14 cellular contexts compared by ENCODE assay signal in genomic region chr2:30565860-30566358, GRCh38.
DNase-seq lines count a peak whose midpoint lies in the region; ATAC-seq and TF ChIP-seq lines count a peak whose summit lies in the region.
"Had no signal": no experiment of that assay in that cellular context is flagged by ENCODE, and none has a peak within 500 bp of the region (broad histone marks: within the 10 kb centered on the region; RNA-seq: fewer than 3 reads in every experiment).

No MANE protein-coding gene starts in this region.

- no peak overlapping the region for H3K14ac ChIP-seq in mesenchymal stem cell (ENCODE audit: low read length in 2 of 2)

- peak overlapping the region; percentile 43 to 82 (median 59) for H3K27ac ChIP-seq in body of pancreas
- H3K27ac ChIP-seq in mesenchymal stem cell (ENCODE audit: low read length, poor library complexity, severe bottlenecking), result no peak overlapping the region
- H3K27ac ChIP-seq in tibial nerve, result peak overlapping the region in 3 of 4 donors; percentile 48 to 74 (median 74)
- H3K27ac ChIP-seq: right lobe of liver had no signal

- 31 to 34% methylated on average over 5 of the region's 5 CpGs for WGBS in body of pancreas, 2 donors
- 93% methylated on average over 4 of the region's 5 CpGs for WGBS in mesenchymal stem cell
- WGBS in tibial nerve, 2 donors, result 55 to 57% methylated on average over 5 of the region's 5 CpGs

- peak overlapping the region in 1 of 2 experiments; percentile 84 for H2BK12ac ChIP-seq in mesenchymal stem cell (ENCODE audit: low read length in 2 of 2)

- H3K27me3 Mint-ChIP-seq in activated T-cell treated with anti-CD3 and anti-CD28 coated beads, Interleukin-2, amount 50 U/mL, for 24 hours, result no peaks in the 10 kb centered on the region

- H3K79me1 ChIP-seq in mesenchymal stem cell (replicated peaks; ENCODE audit: low read length, poor library complexity, severe bottlenecking), result peaks cover 5% of the 10 kb centered on the region

- no peak overlapping the region for H4K8ac ChIP-seq in mesenchymal stem cell (ENCODE audit: low read length)

- H3K9me3 Mint-ChIP-seq in activated T-cell treated with anti-CD3 and anti-CD28 coated beads, Interleukin-2, amount 50 U/mL, for 24 hours, result no peaks in the 10 kb centered on the region

- no peak overlapping the region for H4K91ac ChIP-seq in mesenchymal stem cell (ENCODE audit: low read length)

- H3K4me2 ChIP-seq in mesenchymal stem cell (ENCODE audit: low read length, poor library complexity, severe bottlenecking), result no peak overlapping the region

- intact Hi-C loops in body of pancreas (cut with DNase I), result no loop called here

- no peak overlapping the region for H3K4ac ChIP-seq in mesenchymal stem cell (ENCODE audit: low read depth in 1 of 2, low read length in 2 of 2)

- ATAC-seq in body of pancreas, result peak; percentile 97
- no peak for ATAC-seq in GM19467 (IDR thresholded peaks at IDR 0.05; ENCODE audit: unreplicated experiment)
- ATAC-seq in GM18498 (IDR thresholded peaks at IDR 0.05; ENCODE audit: unreplicated experiment), result no peak
- ATAC-seq: right lobe of liver had no signal

- TF ChIP-seq CTCF in body of pancreas (IDR thresholded peaks at IDR 0.05) (no peak), tibial nerve (IDR thresholded peaks at IDR 0.05) (no peak)

- H2BK5ac ChIP-seq in mesenchymal stem cell (ENCODE audit: low read depth, low read length, poor library complexity, severe bottlenecking), result no peak overlapping the region

- H3K4me3 Mint-ChIP-seq in activated T-cell treated with anti-CD3 and anti-CD28 coated beads, Interleukin-2, amount 50 U/mL, for 24 hours, result no peak overlapping the region

- H2AK5ac ChIP-seq in mesenchymal stem cell (ENCODE audit: low read length, severe bottlenecking), result no peak overlapping the region

- H3K36me3 ChIP-seq in body of pancreas (replicated peaks in 1 of 2; ENCODE audit: insufficient read depth in 1 of 2, low read depth in 2 of 2) (no peaks in the 10 kb centered on the region), mesenchymal stem cell (ENCODE audit: control insufficient read depth in 1 of 2, insufficient read depth in 2 of 2, low read depth in 1 of 2, low read length in 2 of 2) (peaks cover 0 to 2% of the 10 kb centered on the region in 2 experiments), tibial nerve (no peaks in the 10 kb centered on the region)
- H3K36me3 ChIP-seq: right lobe of liver had no signal

- H3K27me3 ChIP-seq in body of pancreas (no peaks in the 10 kb centered on the region), mesenchymal stem cell (ENCODE audit: control insufficient read depth in 1 of 2, insufficient read depth in 1 of 2, low read length in 2 of 2) (no peaks in the 10 kb centered on the region), tibial nerve (no peaks in the 10 kb centered on the region)
- H3K27me3 ChIP-seq: right lobe of liver had no signal

- no peak for TF ChIP-seq EP300 in tibial nerve (IDR thresholded peaks at IDR 0.05)

- no peak overlapping the region for H2BK120ac ChIP-seq in mesenchymal stem cell (ENCODE audit: low read depth, low read length)

- peak overlapping the region; percentile 51 for H2AFZ ChIP-seq in mesenchymal stem cell (ENCODE audit: low read depth, low read length)

- H3K18ac ChIP-seq in mesenchymal stem cell (ENCODE audit: low read depth in 1 of 2, low read length in 2 of 2), result peak overlapping the region in 1 of 2 experiments; percentile 18

- H3K27ac Mint-ChIP-seq in activated T-cell treated with anti-CD3 and anti-CD28 coated beads, Interleukin-2, amount 50 U/mL, for 24 hours, result peak overlapping the region; percentile 73

- no peak overlapping the region for H3K4me3 ChIP-seq in body of pancreas
- H3K4me3 ChIP-seq in mesenchymal stem cell (ENCODE audit: insufficient read depth in 1 of 2, low read depth in 1 of 2, low read length in 2 of 2), result peak overlapping the region in 1 of 2 experiments; percentile 59
- no peak overlapping the region for H3K4me3 ChIP-seq in tibial nerve
- H3K4me3 ChIP-seq: right lobe of liver had no signal

- H3K36me3 Mint-ChIP-seq in activated T-cell treated with anti-CD3 and anti-CD28 coated beads, Interleukin-2, amount 50 U/mL, for 24 hours (ENCODE audit: low read depth), result peaks cover 66% of the 10 kb centered on the region

- no peak for DNase-seq in activated T-cell treated with anti-CD3 and anti-CD28 coated beads, Interleukin-2, amount 50 U/mL, for 24 hours
- no peak for DNase-seq in activated T-cell treated with anti-CD3 and anti-CD28 coated beads for 4 hours
- peak; percentile 75 to 89 (median 82) for DNase-seq in body of pancreas
- peak; percentile 86 for DNase-seq in mesenchymal stem cell
- peak in 1 of 2 donors; percentile 16 for DNase-seq in tibial nerve (ENCODE audit: low spot score in 2 of 2)
- DNase-seq in stimulated activated CD8-positive, alpha-beta memory T cell treated with anti-CD3 and anti-CD28 coated beads, Interleukin-4, amount 100 ng/mL, for 48 hours, result no peak
- DNase-seq: activated gamma-delta T cell treated with Interleukin-2 at 50 U/mL for 16 hours, EL, head of caudate nucleus, MV-4-11, NCI-H524 treated with DMSO at 0.1 percent for 48 hours, right lobe of liver had no signal

- TF ChIP-seq POLR2A in body of pancreas (IDR thresholded peaks at IDR 0.05) (peak; percentile 12 to 56 (median 49)), tibial nerve (IDR thresholded peaks at IDR 0.05) (no peak)

- peaks cover 14% of the 10 kb centered on the region for H3K4me1 Mint-ChIP-seq in activated T-cell treated with anti-CD3 and anti-CD28 coated beads, Interleukin-2, amount 50 U/mL, for 24 hours (ENCODE audit: low read depth)

- peak overlapping the region; percentile 79 for H3K9ac ChIP-seq in mesenchymal stem cell (ENCODE audit: low read length)

- no peaks in the 10 kb centered on the region for H3K4me1 ChIP-seq in body of pancreas
- H3K4me1 ChIP-seq in mesenchymal stem cell (ENCODE audit: control insufficient read depth, insufficient read depth, low read depth, low read length), result no peaks in the 10 kb centered on the region
- peaks cover 0 to 9% (median 0%) of the 10 kb centered on the region in 4 donors for H3K4me1 ChIP-seq in tibial nerve
- H3K4me1 ChIP-seq: right lobe of liver had no signal

- no peak overlapping the region for H3K23ac ChIP-seq in mesenchymal stem cell (ENCODE audit: low read length in 2 of 2)

- H3K9me3 ChIP-seq in body of pancreas (no peaks in the 10 kb centered on the region), mesenchymal stem cell (ENCODE audit: control insufficient read depth, low read length) (no peaks in the 10 kb centered on the region), tibial nerve (no peaks in the 10 kb centered on the region)
- H3K9me3 ChIP-seq: right lobe of liver had no signal

- no peak overlapping the region for H2BK15ac ChIP-seq in mesenchymal stem cell (ENCODE audit: low read depth, poor library complexity, severe bottlenecking)

Comparison
In these comparisons a context has a peak if more than half of its experiments do, and no peak if none do; other contexts are left out.
1. DNase-seq: peak in body of pancreas (4 of 4) and mesenchymal stem cell (single experiment); none in activated T-cell treated with anti-CD3 and anti-CD28 coated beads, Interleukin-2, amount 50 U/mL, for 24 hours (single experiment), activated T-cell treated with anti-CD3 and anti-CD28 coated beads for 4 hours (single experiment) and stimulated activated CD8-positive, alpha-beta memory T cell treated with anti-CD3 and anti-CD28 coated beads, Interleukin-4, amount 100 ng/mL, for 48 hours (single experiment).
2. POLR2A ChIP-seq: peak in body of pancreas (3 of 3); none in tibial nerve (0 of 2).